24 cellular contexts compared by ENCODE assay signal in the genomic region with DNA sequence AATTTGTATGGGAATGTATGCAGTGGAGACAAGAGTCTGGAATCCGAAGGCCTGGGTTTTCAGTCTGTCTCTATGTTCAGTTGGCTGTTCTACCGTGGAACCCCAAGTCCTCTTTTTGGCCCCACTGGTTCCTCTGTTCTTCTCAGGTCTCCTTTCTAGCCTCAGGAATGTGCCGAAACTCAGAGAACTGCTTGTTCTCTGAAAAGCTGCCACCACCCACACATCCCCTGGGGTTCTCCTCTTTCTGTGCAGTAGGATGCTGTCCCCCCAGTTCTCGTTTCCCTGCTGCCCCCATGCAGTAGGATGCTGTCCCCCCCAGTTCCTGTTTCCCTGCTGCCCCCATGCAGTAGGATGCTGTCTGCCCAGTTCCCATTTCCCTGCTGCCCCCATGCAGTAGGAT. TPM values are rescaled to one million over a fixed set of nuclear protein-coding genes. Genes with fewer than 3 reads are reported as not detected.
DNase-seq lines count a peak whose midpoint lies in the region; ATAC-seq, FAIRE-seq and TF ChIP-seq lines count a peak whose summit lies in the region.
"Had no signal": no experiment of that assay in that cellular context is flagged by ENCODE, and none has a peak within 500 bp of the region (broad histone marks: within the 10 kb centered on the region; RNA-seq: fewer than 3 reads in every experiment).

No MANE protein-coding gene starts in this region.

- H3K27me3 ChIP-seq in H1 (replicated peaks in 1 of 4; ENCODE audit: control insufficient read depth in 3 of 4, extremely low read depth in 1 of 4, insufficient read depth in 3 of 4, low read length in 3 of 4) (no peaks in the 10 kb centered on the region), osteoblast (ENCODE audit: insufficient read depth, low read length) (no peaks in the 10 kb centered on the region), upper lobe of right lung (no peaks in the 10 kb centered on the region), H9 (ENCODE audit: insufficient read depth, low read length) (no peaks in the 10 kb centered on the region)

- H3K79me2 ChIP-seq in H1 (ENCODE audit: control insufficient read depth in 1 of 2, insufficient read depth in 2 of 2, low read length in 2 of 2) (no peaks in the 10 kb centered on the region), osteoblast (ENCODE audit: insufficient read depth, low read length) (no peaks in the 10 kb centered on the region), H9 (ENCODE audit: insufficient read depth, low read length) (no peaks in the 10 kb centered on the region)

- WGBS in H1 (ENCODE audit: extremely low coverage in 1 of 2, insufficient coverage in 1 of 2, insufficient read length in 1 of 2, insufficient replicate concordance in 2 of 2, low coverage in 1 of 2, low lambda C conversion rate in 2 of 2, missing lambda C conversion rate in 1 of 2), 2 experiments: 90% methylated on average over 4 of the region's 4 CpGs; no CpG with 5 or more reads in 1 of the 2 experiments
- WGBS in H9 (ENCODE audit: extremely low coverage, insufficient read length, low lambda C conversion rate): no CpG with 5 or more reads among the region's 4 CpGs

- H3K14ac ChIP-seq in H1 (ENCODE audit: insufficient read length) (no peak overlapping the region), H9 (ENCODE audit: insufficient read depth, low read length) (no peak overlapping the region)

- H3K23me2 ChIP-seq in H1 (ENCODE audit: low read depth, low read length) (peaks cover 9% of the 10 kb centered on the region; the same call in 1 of the 2 replicates), H9 (ENCODE audit: insufficient read length, low read depth, low read length, poor library complexity, severe bottlenecking) (no peaks in the 10 kb centered on the region)

- H3K4me1 Mint-ChIP-seq in H9: peaks cover 23 to 31% of the 10 kb centered on the region in 2 experiments

- H2BK15ac ChIP-seq in H1 (ENCODE audit: low read length) (no peak overlapping the region), H9 (ENCODE audit: low read depth, low read length) (no peak overlapping the region)

- H3K27ac Mint-ChIP-seq in activated naive CD4-positive, alpha-beta T cell treated with anti-CD3 and anti-CD28 coated beads, Interleukin-2, amount 50 U/mL, for 72 hours: peak overlapping the region; percentile 15 to 40
- no peak overlapping the region; a peak in 1 of 7 replicates for H3K27ac Mint-ChIP-seq in H9
- H3K27ac Mint-ChIP-seq: CD4-positive, alpha-beta T cell had no signal

- TF ChIP-seq EP300 in H1 (IDR thresholded peaks at IDR 0.05; ENCODE audit: borderline replicate concordance in 1 of 2, low read depth in 2 of 2, low read length in 2 of 2): no peak

- H3K4me1 ChIP-seq in H1 (replicated peaks in 1 of 4; ENCODE audit: control insufficient read depth in 3 of 4, insufficient read depth in 4 of 4, low read length in 3 of 4): peaks cover 0 to 10% (median 7%) of the 10 kb centered on the region in 4 experiments; a peak in 4 of 7 replicates
- peaks cover 22% of the 10 kb centered on the region for H3K4me1 ChIP-seq in osteoblast (ENCODE audit: insufficient read depth, low read length)
- no peaks in the 10 kb centered on the region for H3K4me1 ChIP-seq in upper lobe of right lung
- peaks cover 6% of the 10 kb centered on the region; the same call in 1 of the 2 replicates for H3K4me1 ChIP-seq in H9 (ENCODE audit: insufficient read depth, low read length)
- H3K4me1 ChIP-seq: Caco-2 had no signal

- H3K4me3 ChIP-seq in H1 (ENCODE audit: extremely low read depth in 1 of 4, insufficient read depth in 2 of 4, low read depth in 3 of 4, low read length in 4 of 4) (no peak overlapping the region), osteoblast (ENCODE audit: insufficient read depth, low read length) (no peak overlapping the region), upper lobe of right lung (no peak overlapping the region)

- H3K36me3 ChIP-seq in H1 (ENCODE audit: control insufficient read depth in 2 of 4, insufficient read depth in 4 of 4, low read length in 3 of 4) (no peaks in the 10 kb centered on the region), osteoblast (ENCODE audit: insufficient read depth, low read length) (no peaks in the 10 kb centered on the region), upper lobe of right lung (no peaks in the 10 kb centered on the region)

- H3K56ac ChIP-seq in H1 (replicated peaks; ENCODE audit: insufficient read length, low read depth, low read length) (no peak overlapping the region), H9 (ENCODE audit: insufficient read length, low read depth, low read length) (no peak overlapping the region)

- no peak for TF ChIP-seq POLR2A in H1 (IDR thresholded peaks at IDR 0.05; ENCODE audit: control extremely low read depth in 1 of 2, low read depth in 2 of 2, low read length in 2 of 2)

- intact Hi-C loops in upper lobe of right lung (cut with DNase I): no loop called here

- POLR2A ChIA-PET in H1 (lab: Charles Lee; ENCODE audit: partially characterized antibody): interaction anchor here (1.3 to 1.5 kb wide), 2 partner anchors 8 to 20 kb away, joined by 3 to 4 read pairs; no protein-coding TSS in a partner anchor

- H3K79me1 ChIP-seq in H1 (ENCODE audit: low read depth, low read length) (peaks cover 4% of the 10 kb centered on the region; the same call in 1 of the 2 replicates), H9 (ENCODE audit: insufficient read depth, low read depth, low read length, poor library complexity, severe bottlenecking) (no peaks in the 10 kb centered on the region)

- H3K18ac ChIP-seq in H1 (ENCODE audit: extremely low read depth, low read length) (no peak overlapping the region), H9 (ENCODE audit: insufficient read length, low read depth, low read length) (no peak overlapping the region)

- no peak overlapping the region for H4K8ac ChIP-seq in H1 (ENCODE audit: extremely low read depth, insufficient read depth, low read length)
- H4K8ac ChIP-seq in H9 (replicated peaks; ENCODE audit: insufficient read length, low read depth, low read length): no peak overlapping the region

- TF ChIP-seq CTCF in H1 (IDR thresholded peaks at IDR 0.05; ENCODE audit: control extremely low read depth in 1 of 3, insufficient read depth in 1 of 3, low read depth in 1 of 3, low read length in 3 of 3) (no peak), osteoblast (IDR thresholded peaks at IDR 0.05; ENCODE audit: extremely low read depth, low read depth, low read length) (no peak), upper lobe of right lung (IDR thresholded peaks at IDR 0.05) (no peak), H9 (conservative IDR thresholded peaks at IDR 0.05) (no peak)

- H4K5ac ChIP-seq in H1 (ENCODE audit: insufficient read length, low read depth, low read length): no peak overlapping the region
- no peak overlapping the region for H4K5ac ChIP-seq in H9 (ENCODE audit: insufficient read length, low read depth, low read length)

- H4K91ac ChIP-seq in H1 (replicated peaks; ENCODE audit: insufficient read length, low read length) (no peak overlapping the region), H9 (ENCODE audit: insufficient read length, low read depth, low read length) (no peak overlapping the region)

- H3K9ac ChIP-seq in H1 (replicated peaks in 1 of 4; ENCODE audit: extremely low read depth in 1 of 4, low read depth in 3 of 4, low read length in 3 of 4) (no peak overlapping the region), H9 (ENCODE audit: extremely low read depth, insufficient read length, low read length) (no peak overlapping the region)

- H4K20me1 ChIP-seq in H1 (replicated peaks in 1 of 2; ENCODE audit: control insufficient read depth in 1 of 2, insufficient read depth in 2 of 2, low read length in 2 of 2): peaks cover 0 to 2% of the 10 kb centered on the region in 2 experiments
- no peaks in the 10 kb centered on the region for H4K20me1 ChIP-seq in osteoblast (ENCODE audit: insufficient read depth, low read length)
- no peaks in the 10 kb centered on the region for H4K20me1 ChIP-seq in H9 (ENCODE audit: control insufficient read depth, insufficient read depth, insufficient read length)

- H2BK5ac ChIP-seq in H1 (ENCODE audit: low read depth, low read length) (no peak overlapping the region), H9 (ENCODE audit: insufficient read length, low read length) (no peak overlapping the region)

- no peak overlapping the region for H2AK5ac ChIP-seq in H1 (ENCODE audit: low read depth, low read length)
- H2AK5ac ChIP-seq in H9 (ENCODE audit: insufficient read length, low read length): no peak overlapping the region

- no peak for DNase-seq in activated naive CD4-positive, alpha-beta T cell treated with anti-CD3 and anti-CD28 coated beads, Interleukin-2, amount 50 U/mL, for 72 hours (ENCODE audit: low spot score in 2 of 2)
- DNase-seq in activated naive CD4-positive, alpha-beta T cell (lab: John Stamatoyannopoulos, UW): no peak
- DNase-seq in H1 (ENCODE audit: low read depth in 1 of 2, low spot score in 2 of 2): no peak
- DNase-seq in osteoblast (ENCODE audit: insufficient read length, low spot score, missing footprints): no peak
- DNase-seq in upper lobe of right lung: peak; percentile 5
- DNase-seq in H9: no peak
- DNase-seq in AG08395 (ENCODE audit: low spot score): no peak
- DNase-seq: Caco-2; CD4-positive, alpha-beta T cell; DMS 273 treated with DMSO at 0.1 percent for 48 hours; DMS79 treated with DMSO at 0.1 percent for 48 hours; Kasumi-1; MM.1S; NCI-H1048; NCI-H1417 treated with DMSO at 0.1 percent for 48 hours; NCI-H187; NCI-H446 treated with DMSO at 0.1 percent for 48 hours; NCI-H526 treated with DMSO at 0.1 percent for 48 hours; SHP77 had no signal

- H3K27ac ChIP-seq in H1 (ENCODE audit: low read depth, low read length): no peak overlapping the region
- H3K27ac ChIP-seq in osteoblast (ENCODE audit: low read depth, low read length): no peak overlapping the region
- no peak overlapping the region for H3K27ac ChIP-seq in upper lobe of right lung
- H3K27ac ChIP-seq in H9 (ENCODE audit: insufficient read length, low read depth, low read length): no peak overlapping the region
- H3K27ac ChIP-seq: 22Rv1 had no signal

- no peak overlapping the region for H3T11ph ChIP-seq in H9 (ENCODE audit: low read length)

- no peak overlapping the region for H2BK12ac ChIP-seq in H1 (ENCODE audit: low read depth, low read length)
- H2BK12ac ChIP-seq in H9 (ENCODE audit: insufficient read length, low read depth, low read length): no peak overlapping the region

- 0 out of 2 replicates have a peak overlapping the region, but pooled peaks have one; percentile 81 for H2AFZ ChIP-seq in H1 (ENCODE audit: low read length)
- peak overlapping the region; percentile 72 for H2AFZ ChIP-seq in osteoblast (ENCODE audit: low read length)
- no peak overlapping the region for H2AFZ ChIP-seq in H9 (ENCODE audit: low read length)

- H3K4me3 Mint-ChIP-seq in H9: no peak overlapping the region
- H3K4me3 Mint-ChIP-seq: CD4-positive, alpha-beta T cell had no signal

- H3K4me2 ChIP-seq in H1 (ENCODE audit: insufficient read depth in 1 of 2, low read depth in 2 of 2, low read length in 2 of 2) (no peak overlapping the region), osteoblast (ENCODE audit: insufficient read depth, low read length) (no peak overlapping the region), H9 (ENCODE audit: insufficient read depth, insufficient read length, low read length) (no peak overlapping the region)

- H3K27me3 Mint-ChIP-seq in H9 (ENCODE audit: low read depth): peaks cover 1% of the 10 kb centered on the region
- H3K27me3 Mint-ChIP-seq: CD4-positive, alpha-beta T cell had no signal

- no peak for FAIRE-seq in H1 (lab: Jason Lieb, UNC)
- FAIRE-seq: H54 had no signal

- CTCF ChIA-PET in H1 (lab: Charles Lee; ENCODE audit: partially characterized antibody): interaction anchor here (1.8 to 3.7 kb wide), 5 partner anchors 10 to 88 kb away, joined by 5 to 22 read pairs (median 16); no protein-coding TSS in a partner anchor

- H2BK20ac ChIP-seq in H1 (ENCODE audit: low read length) (no peak overlapping the region), H9 (ENCODE audit: low read depth, low read length, poor library complexity, severe bottlenecking) (no peak overlapping the region)

- no peak for TF ChIP-seq RAD21 in H1 (IDR thresholded peaks at IDR 0.05 in 1 of 2, conservative IDR thresholded peaks at IDR 0.05 in 1 of 2; ENCODE audit: low read depth in 2 of 2, low read length in 2 of 2)

- no peaks in the 10 kb centered on the region for H3K9me3 Mint-ChIP-seq in activated naive CD4-positive, alpha-beta T cell treated with anti-CD3 and anti-CD28 coated beads, Interleukin-2, amount 50 U/mL, for 72 hours
- H3K9me3 Mint-ChIP-seq in H9: no peaks in the 10 kb centered on the region
- H3K9me3 Mint-ChIP-seq: CD4-positive, alpha-beta T cell had no signal

- no peaks in the 10 kb centered on the region for H3K36me3 Mint-ChIP-seq in activated naive CD4-positive, alpha-beta T cell treated with anti-CD3 and anti-CD28 coated beads, Interleukin-2, amount 50 U/mL, for 72 hours
- H3K36me3 Mint-ChIP-seq in H9 (ENCODE audit: insufficient read depth in 1 of 3, low read depth in 3 of 3): no peaks in the 10 kb centered on the region

- H3K23ac ChIP-seq in H1 (ENCODE audit: insufficient read length): no peak overlapping the region
- H3K23ac ChIP-seq in H9 (ENCODE audit: insufficient read length, low read depth, low read length): no peak overlapping the region

- H3K9me3 ChIP-seq in H1 (ENCODE audit: insufficient read depth in 2 of 2, low read depth in 1 of 2, low read length in 1 of 2): no peaks in the 10 kb centered on the region
- no peaks in the 10 kb centered on the region for H3K9me3 ChIP-seq in osteoblast (ENCODE audit: low read depth, low read length)
- H3K9me3 ChIP-seq in upper lobe of right lung: no peaks in the 10 kb centered on the region
- H3K9me3 ChIP-seq in H9 (ENCODE audit: control insufficient read depth, low read depth, low read length): no peaks in the 10 kb centered on the region
- H3K9me3 ChIP-seq: Caco-2 had no signal

- H3K4ac ChIP-seq in H1 (replicated peaks; ENCODE audit: insufficient read length, low read depth, low read length) (no peak overlapping the region), H9 (ENCODE audit: low read depth, low read length) (no peak overlapping the region)

- H2BK120ac ChIP-seq in H1 (replicated peaks; ENCODE audit: low read depth, low read length) (no peak overlapping the region), H9 (ENCODE audit: low read depth, low read length, poor library complexity, severe bottlenecking) (no peak overlapping the region)

- no peak for ATAC-seq in activated naive CD4-positive, alpha-beta T cell treated with anti-CD3 and anti-CD28 coated beads, Interleukin-2, amount 50 U/mL, for 72 hours
- ATAC-seq in upper lobe of right lung (no peak), GM18867 (IDR thresholded peaks at IDR 0.05; ENCODE audit: unreplicated experiment) (no peak)

RNA-seq across cellular contexts. Expression of a gene that starts 35.0 kb away (rescaled TPM):
- not detected for total RNA-seq in activated naive CD4-positive, alpha-beta T cell treated with anti-CD3 and anti-CD28 coated beads, Interleukin-2, amount 50 U/mL, for 72 hours
- 0.78 and 1.1 TPM in 2 replicates for total RNA-seq in H1 (2021; fragmentation: NEBNext Ultra II Directional; extraction: Animal tissue kit (Norgen Biotek cat#: 25700))
- polyA plus RNA-seq in H1 (2011; rRNA removed): 2.8 and 4.0 TPM in 2 replicates
- polyA plus RNA-seq in H1 (2011; cell fraction: cytosol; rRNA removed): 1.6 TPM
- 2.0 TPM for polyA plus RNA-seq in H1 (2011; cell fraction: nucleus; rRNA removed)
- polyA plus RNA-seq in H1 (2012, experiment 1 of 2): 1.4 to 3.3 TPM (median 2.5 TPM) in 4 replicates
- polyA plus RNA-seq in H1 (2012, experiment 2 of 2): 2.1 TPM
- polyA plus RNA-seq in H1 (2013, experiment 1 of 2): 1.8 TPM
- 2.0 TPM for polyA plus RNA-seq in H1 (2013, experiment 2 of 2)
- 1.0 and 2.9 TPM in 2 replicates for polyA minus RNA-seq in H1 (2011; rRNA and poly(A)+ RNA removed)
- not detected for polyA minus RNA-seq in H1 (2011; cell fraction: cytosol; rRNA and poly(A)+ RNA removed)
- polyA minus RNA-seq in H1 (2011; cell fraction: nucleus; rRNA and poly(A)+ RNA removed): 0.50 TPM
- total RNA-seq in osteoblast (not detected in 2 replicates), upper lobe of right lung (not detected), H9 (2021) (0.68 and 1.1 TPM in 2 replicates)
- total RNA-seq: Caco-2; CD4-positive, alpha-beta T cell; RPMI7951 had no signal
- polyA plus RNA-seq: AG04450 had no signal

RNA-seq across cellular contexts. Expression of a gene that starts 53.4 kb away (rescaled TPM):
- under 1 TPM in 1 of 2 donors, not detected in 1; 0.07 TPM for total RNA-seq in activated naive CD4-positive, alpha-beta T cell treated with anti-CD3 and anti-CD28 coated beads, Interleukin-2, amount 50 U/mL, for 72 hours
- 0.13 and 0.19 TPM in 2 replicates for total RNA-seq in H1 (2021; fragmentation: NEBNext Ultra II Directional; extraction: Animal tissue kit (Norgen Biotek cat#: 25700))
- 0.23 and 0.28 TPM in 2 replicates for polyA plus RNA-seq in H1 (2011; rRNA removed)
- polyA plus RNA-seq in H1 (2011; cell fraction: cytosol; rRNA removed): 0.09 TPM
- polyA plus RNA-seq in H1 (2011; cell fraction: nucleus; rRNA removed): 0.17 TPM
- polyA plus RNA-seq in H1 (2012, experiment 1 of 2): 0.17 to 0.28 TPM (median 0.20 TPM) in 4 replicates
- 0.34 TPM for polyA plus RNA-seq in H1 (2012, experiment 2 of 2)
- 0.32 TPM for polyA plus RNA-seq in H1 (2013, experiment 1 of 2)
- 0.28 TPM for polyA plus RNA-seq in H1 (2013, experiment 2 of 2)
- 0.16 and 0.20 TPM in 2 replicates for polyA minus RNA-seq in H1 (2011; rRNA and poly(A)+ RNA removed)
- polyA minus RNA-seq in H1 (2011; cell fraction: cytosol; rRNA and poly(A)+ RNA removed): not detected
- 0.10 TPM for polyA minus RNA-seq in H1 (2011; cell fraction: nucleus; rRNA and poly(A)+ RNA removed)
- total RNA-seq in osteoblast (0.29 and 0.36 TPM in 2 replicates), upper lobe of right lung (91.8 TPM), H9 (2021) (0.07 and 0.09 TPM in 2 replicates)
- total RNA-seq: Caco-2; CD4-positive, alpha-beta T cell; RPMI7951 had no signal

Comparison
In these comparisons a context has a peak if more than half of its experiments do, and no peak if none do; other contexts are left out.
1. H3K27ac Mint-ChIP-seq: peak in activated naive CD4-positive, alpha-beta T cell treated with anti-CD3 and anti-CD28 coated beads, Interleukin-2, amount 50 U/mL, for 72 hours (2 of 2); none in H9 (0 of 3).
2. RNA of a gene that starts 53.4 kb away (total RNA-seq): 91.8 TPM in upper lobe of right lung (single experiment); 0.29 to 0.36 TPM in osteoblast, 0.13 to 0.19 TPM in H1, 0.07 TPM in activated naive CD4-positive, alpha-beta T cell treated with anti-CD3 and anti-CD28 coated beads, Interleukin-2, amount 50 U/mL, for 72 hours and 0.07 to 0.09 TPM in H9; every median in the first group is over 10 times any median in the second.